ENCODE assay signal across 13 cellular contexts in genomic region chr6:36559394-36559793, GRCh38.
"Had no signal": no experiment of that assay in that cellular context is flagged by ENCODE, and none has a peak within 500 bp of the region (broad histone marks: within the 10 kb centered on the region; RNA-seq: fewer than 3 reads in every experiment).

No MANE protein-coding gene starts in this region.

- H3K27me3 Mint-ChIP-seq: activated CD4-positive, alpha-beta T cell treated with anti-CD3 and anti-CD28 coated beads for 36 hours; activated naive CD4-positive, alpha-beta T cell treated with anti-CD3 and anti-CD28 coated beads, Interleukin-2, amount 50 U/mL, for 24 hours; activated T-cell treated with anti-CD3 and anti-CD28 coated beads, Interleukin-2, amount 50 U/mL, for 24 hours had no signal

- H3K27me3 ChIP-seq: transverse colon had no signal

- H3K36me3 ChIP-seq: transverse colon, WERI-Rb-1 had no signal

- H3K27ac ChIP-seq: transverse colon, WERI-Rb-1 had no signal

- H3K36me3 Mint-ChIP-seq: activated naive CD4-positive, alpha-beta T cell treated with anti-CD3 and anti-CD28 coated beads, Interleukin-2, amount 50 U/mL, for 24 hours; natural killer cell treated with Interleukin-12 subunit alpha and Interleukin-12 subunit beta and Interleukin-15 and Interleukin-18, amount 100 ng/mL, for 72 hours had no signal

- H3K9me3 ChIP-seq: transverse colon had no signal

- H3K4me1 ChIP-seq: transverse colon had no signal

- H3K27ac Mint-ChIP-seq: activated CD4-positive, alpha-beta memory T cell treated with anti-CD3 and anti-CD28 coated beads, Interleukin-2, amount 10 ng/mL, durations not matched to agents 7 days and 5 days; activated CD4-positive, alpha-beta T cell treated with anti-CD3 and anti-CD28 coated beads for 36 hours; activated naive CD4-positive, alpha-beta T cell treated with anti-CD3 and anti-CD28 coated beads, Interleukin-2, amount 50 U/mL, for 24 hours; activated T-cell treated with anti-CD3 and anti-CD28 coated beads, Interleukin-2, amount 50 U/mL, for 24 hours; natural killer cell treated with Interleukin-12 subunit alpha and Interleukin-12 subunit beta and Interleukin-15 and Interleukin-18, amount 100 ng/mL, for 72 hours; T-helper 17 cell had no signal

- H3K9me3 Mint-ChIP-seq: activated CD4-positive, alpha-beta memory T cell treated with anti-CD3 and anti-CD28 coated beads, Interleukin-2, amount 10 ng/mL, durations not matched to agents 7 days and 5 days; activated naive CD4-positive, alpha-beta T cell treated with anti-CD3 and anti-CD28 coated beads, Interleukin-2, amount 50 U/mL, for 24 hours; activated T-cell treated with anti-CD3 and anti-CD28 coated beads, Interleukin-2, amount 50 U/mL, for 24 hours; natural killer cell treated with Interleukin-12 subunit alpha and Interleukin-12 subunit beta and Interleukin-15 and Interleukin-18, amount 100 ng/mL, for 72 hours had no signal

- H3K4me1 Mint-ChIP-seq: activated CD4-positive, alpha-beta memory T cell treated with anti-CD3 and anti-CD28 coated beads, Interleukin-2, amount 10 ng/mL, durations not matched to agents 7 days and 5 days; activated CD4-positive, alpha-beta T cell treated with anti-CD3 and anti-CD28 coated beads for 36 hours; activated naive CD4-positive, alpha-beta T cell treated with anti-CD3 and anti-CD28 coated beads, Interleukin-2, amount 50 U/mL, for 24 hours had no signal

- H3K4me3 Mint-ChIP-seq: activated CD4-positive, alpha-beta memory T cell treated with anti-CD3 and anti-CD28 coated beads, Interleukin-2, amount 10 ng/mL, durations not matched to agents 7 days and 5 days; activated CD4-positive, alpha-beta T cell treated with anti-CD3 and anti-CD28 coated beads for 36 hours; activated naive CD4-positive, alpha-beta T cell treated with anti-CD3 and anti-CD28 coated beads, Interleukin-2, amount 50 U/mL, for 24 hours; activated T-cell treated with anti-CD3 and anti-CD28 coated beads, Interleukin-2, amount 50 U/mL, for 24 hours; natural killer cell treated with Interleukin-12 subunit alpha and Interleukin-12 subunit beta and Interleukin-15 and Interleukin-18, amount 100 ng/mL, for 72 hours; T-helper 17 cell had no signal

- H3K4me3 ChIP-seq: transverse colon had no signal

- DNase-seq: activated CD4-positive, alpha-beta memory T cell treated with anti-CD3 and anti-CD28 coated beads, Interleukin-2, amount 10 ng/mL, durations not matched to agents 7 days and 5 days; activated CD4-positive, alpha-beta T cell treated with anti-CD3 and anti-CD28 coated beads for 36 hours; activated T-cell treated with anti-CD3 and anti-CD28 coated beads, Interleukin-2, amount 50 U/mL, for 24 hours; mesenchymal stem cell; nucleus accumbens; posterior cingulate gyrus; stimulated activated CD4-positive, alpha-beta T cell treated with anti-CD3 and anti-CD28 coated beads, Interleukin-4, amount 100 ng/mL, for 1 hour; stimulated activated naive CD4-positive, alpha-beta T cell treated with Interleukin-2 at 50 U/mL for 16 hours; T-helper 17 cell; transverse colon; WERI-Rb-1 had no signal
